Comparison of ENCODE assay signal across 1 cellular context in the genomic region with DNA sequence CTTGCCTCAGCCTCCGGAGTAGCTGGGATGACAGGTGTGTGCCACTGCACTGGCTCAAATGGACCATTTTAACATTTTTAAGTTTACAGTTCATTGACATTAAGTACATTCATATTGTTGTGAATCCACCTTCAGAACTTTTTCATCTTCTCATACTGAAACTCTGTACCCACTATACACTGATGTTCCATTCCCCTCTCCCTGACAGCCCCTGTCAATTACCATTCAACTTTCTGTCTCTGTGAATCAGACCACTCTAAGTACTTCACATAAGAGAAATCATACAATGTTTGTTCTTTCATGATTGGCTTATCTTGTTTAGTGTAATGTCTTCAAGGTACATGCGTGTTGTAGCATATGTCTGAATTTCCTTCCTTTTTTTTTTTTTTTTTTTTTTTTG.
A peak's percentile ranks its signal among the peaks of the same experiment; 100 is the strongest.
TF ChIP-seq lines count a peak whose summit lies in the region.

No MANE protein-coding gene starts in this region.

TF ChIP-seq in GM12878, 131 proteins besides CTCF, POLR2A, EP300 and RAD21:
- TF ChIP-seq RFX5 (IDR thresholded peaks at IDR 0.05; ENCODE audit: low read depth, low read length) (no peak), BRCA1 (IDR thresholded peaks at IDR 0.05; ENCODE audit: low read depth, low read length) (no peak), NRF1 (conservative IDR thresholded peaks at IDR 0.05; ENCODE audit: low read depth, low read length) (no peak)
- TF ChIP-seq, protein P1, sequence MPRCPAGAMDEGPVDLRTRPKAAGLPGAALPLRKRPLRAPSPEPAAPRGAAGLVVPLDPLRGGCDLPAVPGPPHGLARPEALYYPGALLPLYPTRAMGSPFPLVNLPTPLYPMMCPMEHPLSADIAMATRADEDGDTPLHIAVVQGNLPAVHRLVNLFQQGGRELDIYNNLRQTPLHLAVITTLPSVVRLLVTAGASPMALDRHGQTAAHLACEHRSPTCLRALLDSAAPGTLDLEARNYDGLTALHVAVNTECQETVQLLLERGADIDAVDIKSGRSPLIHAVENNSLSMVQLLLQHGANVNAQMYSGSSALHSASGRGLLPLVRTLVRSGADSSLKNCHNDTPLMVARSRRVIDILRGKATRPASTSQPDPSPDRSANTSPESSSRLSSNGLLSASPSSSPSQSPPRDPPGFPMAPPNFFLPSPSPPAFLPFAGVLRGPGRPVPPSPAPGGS (IDR thresholded peaks at IDR 0.05; ENCODE audit: borderline replicate concordance, insufficient read depth, low read depth, low read length, poor library complexity, severe bottlenecking) = no peak
- TF ChIP-seq, protein P2, sequence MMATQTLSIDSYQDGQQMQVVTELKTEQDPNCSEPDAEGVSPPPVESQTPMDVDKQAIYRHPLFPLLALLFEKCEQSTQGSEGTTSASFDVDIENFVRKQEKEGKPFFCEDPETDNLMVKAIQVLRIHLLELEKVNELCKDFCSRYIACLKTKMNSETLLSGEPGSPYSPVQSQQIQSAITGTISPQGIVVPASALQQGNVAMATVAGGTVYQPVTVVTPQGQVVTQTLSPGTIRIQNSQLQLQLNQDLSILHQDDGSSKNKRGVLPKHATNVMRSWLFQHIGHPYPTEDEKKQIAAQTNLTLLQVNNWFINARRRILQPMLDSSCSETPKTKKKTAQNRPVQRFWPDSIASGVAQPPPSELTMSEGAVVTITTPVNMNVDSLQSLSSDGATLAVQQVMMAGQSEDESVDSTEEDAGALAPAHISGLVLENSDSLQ (IDR thresholded peaks at IDR 0.05) = peak; percentile 62
- TF ChIP-seq, protein P3, sequence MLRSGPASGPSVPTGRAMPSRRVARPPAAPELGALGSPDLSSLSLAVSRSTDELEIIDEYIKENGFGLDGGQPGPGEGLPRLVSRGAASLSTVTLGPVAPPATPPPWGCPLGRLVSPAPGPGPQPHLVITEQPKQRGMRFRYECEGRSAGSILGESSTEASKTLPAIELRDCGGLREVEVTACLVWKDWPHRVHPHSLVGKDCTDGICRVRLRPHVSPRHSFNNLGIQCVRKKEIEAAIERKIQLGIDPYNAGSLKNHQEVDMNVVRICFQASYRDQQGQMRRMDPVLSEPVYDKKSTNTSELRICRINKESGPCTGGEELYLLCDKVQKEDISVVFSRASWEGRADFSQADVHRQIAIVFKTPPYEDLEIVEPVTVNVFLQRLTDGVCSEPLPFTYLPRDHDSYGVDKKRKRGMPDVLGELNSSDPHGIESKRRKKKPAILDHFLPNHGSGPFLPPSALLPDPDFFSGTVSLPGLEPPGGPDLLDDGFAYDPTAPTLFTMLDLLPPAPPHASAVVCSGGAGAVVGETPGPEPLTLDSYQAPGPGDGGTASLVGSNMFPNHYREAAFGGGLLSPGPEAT (IDR thresholded peaks at IDR 0.05; ENCODE audit: low read depth) = no peak
- TF ChIP-seq, protein P4, sequence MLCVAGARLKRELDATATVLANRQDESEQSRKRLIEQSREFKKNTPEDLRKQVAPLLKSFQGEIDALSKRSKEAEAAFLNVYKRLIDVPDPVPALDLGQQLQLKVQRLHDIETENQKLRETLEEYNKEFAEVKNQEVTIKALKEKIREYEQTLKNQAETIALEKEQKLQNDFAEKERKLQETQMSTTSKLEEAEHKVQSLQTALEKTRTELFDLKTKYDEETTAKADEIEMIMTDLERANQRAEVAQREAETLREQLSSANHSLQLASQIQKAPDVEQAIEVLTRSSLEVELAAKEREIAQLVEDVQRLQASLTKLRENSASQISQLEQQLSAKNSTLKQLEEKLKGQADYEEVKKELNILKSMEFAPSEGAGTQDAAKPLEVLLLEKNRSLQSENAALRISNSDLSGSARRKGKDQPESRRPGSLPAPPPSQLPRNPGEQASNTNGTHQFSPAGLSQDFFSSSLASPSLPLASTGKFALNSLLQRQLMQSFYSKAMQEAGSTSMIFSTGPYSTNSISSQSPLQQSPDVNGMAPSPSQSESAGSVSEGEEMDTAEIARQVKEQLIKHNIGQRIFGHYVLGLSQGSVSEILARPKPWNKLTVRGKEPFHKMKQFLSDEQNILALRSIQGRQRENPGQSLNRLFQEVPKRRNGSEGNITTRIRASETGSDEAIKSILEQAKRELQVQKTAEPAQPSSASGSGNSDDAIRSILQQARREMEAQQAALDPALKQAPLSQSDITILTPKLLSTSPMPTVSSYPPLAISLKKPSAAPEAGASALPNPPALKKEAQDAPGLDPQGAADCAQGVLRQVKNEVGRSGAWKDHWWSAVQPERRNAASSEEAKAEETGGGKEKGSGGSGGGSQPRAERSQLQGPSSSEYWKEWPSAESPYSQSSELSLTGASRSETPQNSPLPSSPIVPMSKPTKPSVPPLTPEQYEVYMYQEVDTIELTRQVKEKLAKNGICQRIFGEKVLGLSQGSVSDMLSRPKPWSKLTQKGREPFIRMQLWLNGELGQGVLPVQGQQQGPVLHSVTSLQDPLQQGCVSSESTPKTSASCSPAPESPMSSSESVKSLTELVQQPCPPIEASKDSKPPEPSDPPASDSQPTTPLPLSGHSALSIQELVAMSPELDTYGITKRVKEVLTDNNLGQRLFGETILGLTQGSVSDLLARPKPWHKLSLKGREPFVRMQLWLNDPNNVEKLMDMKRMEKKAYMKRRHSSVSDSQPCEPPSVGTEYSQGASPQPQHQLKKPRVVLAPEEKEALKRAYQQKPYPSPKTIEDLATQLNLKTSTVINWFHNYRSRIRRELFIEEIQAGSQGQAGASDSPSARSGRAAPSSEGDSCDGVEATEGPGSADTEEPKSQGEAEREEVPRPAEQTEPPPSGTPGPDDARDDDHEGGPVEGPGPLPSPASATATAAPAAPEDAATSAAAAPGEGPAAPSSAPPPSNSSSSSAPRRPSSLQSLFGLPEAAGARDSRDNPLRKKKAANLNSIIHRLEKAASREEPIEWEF (IDR thresholded peaks at IDR 0.05; ENCODE audit: insufficient replicate concordance, low read depth, low read length) = no peak
- TF ChIP-seq, protein P5, sequence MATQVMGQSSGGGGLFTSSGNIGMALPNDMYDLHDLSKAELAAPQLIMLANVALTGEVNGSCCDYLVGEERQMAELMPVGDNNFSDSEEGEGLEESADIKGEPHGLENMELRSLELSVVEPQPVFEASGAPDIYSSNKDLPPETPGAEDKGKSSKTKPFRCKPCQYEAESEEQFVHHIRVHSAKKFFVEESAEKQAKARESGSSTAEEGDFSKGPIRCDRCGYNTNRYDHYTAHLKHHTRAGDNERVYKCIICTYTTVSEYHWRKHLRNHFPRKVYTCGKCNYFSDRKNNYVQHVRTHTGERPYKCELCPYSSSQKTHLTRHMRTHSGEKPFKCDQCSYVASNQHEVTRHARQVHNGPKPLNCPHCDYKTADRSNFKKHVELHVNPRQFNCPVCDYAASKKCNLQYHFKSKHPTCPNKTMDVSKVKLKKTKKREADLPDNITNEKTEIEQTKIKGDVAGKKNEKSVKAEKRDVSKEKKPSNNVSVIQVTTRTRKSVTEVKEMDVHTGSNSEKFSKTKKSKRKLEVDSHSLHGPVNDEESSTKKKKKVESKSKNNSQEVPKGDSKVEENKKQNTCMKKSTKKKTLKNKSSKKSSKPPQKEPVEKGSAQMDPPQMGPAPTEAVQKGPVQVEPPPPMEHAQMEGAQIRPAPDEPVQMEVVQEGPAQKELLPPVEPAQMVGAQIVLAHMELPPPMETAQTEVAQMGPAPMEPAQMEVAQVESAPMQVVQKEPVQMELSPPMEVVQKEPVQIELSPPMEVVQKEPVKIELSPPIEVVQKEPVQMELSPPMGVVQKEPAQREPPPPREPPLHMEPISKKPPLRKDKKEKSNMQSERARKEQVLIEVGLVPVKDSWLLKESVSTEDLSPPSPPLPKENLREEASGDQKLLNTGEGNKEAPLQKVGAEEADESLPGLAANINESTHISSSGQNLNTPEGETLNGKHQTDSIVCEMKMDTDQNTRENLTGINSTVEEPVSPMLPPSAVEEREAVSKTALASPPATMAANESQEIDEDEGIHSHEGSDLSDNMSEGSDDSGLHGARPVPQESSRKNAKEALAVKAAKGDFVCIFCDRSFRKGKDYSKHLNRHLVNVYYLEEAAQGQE (IDR thresholded peaks at IDR 0.05; ENCODE audit: low read depth, low read length) = no peak
